Comparison of ENCODE assay signal across 16 cellular contexts in the genomic region with DNA sequence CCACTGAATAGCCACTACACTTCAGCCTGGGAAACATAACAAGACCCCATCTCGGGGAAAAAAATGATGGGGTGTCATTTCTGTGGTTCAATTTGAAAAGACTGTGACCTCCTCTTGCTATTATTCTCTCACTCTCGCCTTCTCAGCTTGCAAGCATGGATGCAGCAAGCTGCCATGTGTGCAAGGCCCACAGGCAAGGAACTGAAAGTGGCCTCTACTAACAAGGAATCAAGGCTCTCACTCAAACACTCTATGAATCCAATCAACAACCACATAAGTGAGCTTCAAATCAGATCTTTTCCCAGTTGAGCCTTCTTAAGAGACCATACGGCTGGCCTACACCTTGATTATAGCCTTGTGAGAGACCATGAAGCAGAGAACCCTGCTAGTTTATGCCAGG. TPM values are rescaled to one million over a fixed set of nuclear protein-coding genes. Genes with fewer than 3 reads are reported as not detected.
A peak's percentile ranks its signal among the peaks of the same experiment; 100 is the strongest.
DNase-seq lines count a peak whose midpoint lies in the region; ATAC-seq lines count a peak whose summit lies in the region.
"Had no signal": no experiment of that assay in that cellular context is flagged by ENCODE, and none has a peak within 500 bp of the region (broad histone marks: within the 10 kb centered on the region; RNA-seq: fewer than 3 reads in every experiment).

No MANE protein-coding gene starts in this region.

- H3K79me2 ChIP-seq in ACC112 (ENCODE audit: control insufficient read depth, insufficient read depth, low read length, unreplicated experiment) = no peaks in the 10 kb centered on the region

- H3K36me3 ChIP-seq in ACC112 (ENCODE audit: insufficient read depth, low read length) = no peaks in the 10 kb centered on the region
- H3K36me3 ChIP-seq: prostate gland, SJSA1 had no signal

- peaks cover 22% of the 10 kb centered on the region for H3K4me1 Mint-ChIP-seq in activated naive CD8-positive, alpha-beta T cell treated with anti-CD3 and anti-CD28 coated beads for 36 hours

- H3K27ac ChIP-seq in ACC112 (ENCODE audit: low read depth, low read length) = no peak overlapping the region
- H3K27ac ChIP-seq: SJSA1 had no signal

- no peaks in the 10 kb centered on the region for H3K27me3 Mint-ChIP-seq in activated naive CD8-positive, alpha-beta T cell treated with anti-CD3 and anti-CD28 coated beads for 36 hours

- no peaks in the 10 kb centered on the region; the same call in 1 of the 2 replicates for H3K27me3 ChIP-seq in ACC112 (ENCODE audit: insufficient read depth, low read length)
- H3K27me3 ChIP-seq: SJSA1 had no signal

- ATAC-seq in GM18909 (IDR thresholded peaks at IDR 0.05; ENCODE audit: poor library complexity, unreplicated experiment) (peak; percentile 40), HG02798 (IDR thresholded peaks at IDR 0.05; ENCODE audit: poor library complexity, unreplicated experiment) (peak; percentile 44), HG03045 (IDR thresholded peaks at IDR 0.05; ENCODE audit: unreplicated experiment) (no peak), HG03442 (IDR thresholded peaks at IDR 0.05; ENCODE audit: unreplicated experiment) (no peak), HG03095 (IDR thresholded peaks at IDR 0.05; ENCODE audit: unreplicated experiment) (no peak)

- peaks cover 9% of the 10 kb centered on the region for H3K4me1 ChIP-seq in ACC112 (ENCODE audit: control insufficient read depth, insufficient read depth, low read length, unreplicated experiment)
- H3K4me1 ChIP-seq: prostate gland had no signal

- no peak overlapping the region for H3K4me3 Mint-ChIP-seq in activated naive CD8-positive, alpha-beta T cell treated with anti-CD3 and anti-CD28 coated beads for 36 hours

- H3K36me3 Mint-ChIP-seq in activated naive CD8-positive, alpha-beta T cell treated with anti-CD3 and anti-CD28 coated beads for 36 hours = no peaks in the 10 kb centered on the region

- H3K27ac Mint-ChIP-seq in activated naive CD8-positive, alpha-beta T cell treated with anti-CD3 and anti-CD28 coated beads for 36 hours = peak overlapping the region; percentile 8

- H2AFZ ChIP-seq in ACC112 (ENCODE audit: low read length, unreplicated experiment) = peak overlapping the region; percentile 28

- H3K9me3 Mint-ChIP-seq in activated naive CD8-positive, alpha-beta T cell treated with anti-CD3 and anti-CD28 coated beads for 36 hours = peaks cover 4% of the 10 kb centered on the region

- DNase-seq in activated naive CD8-positive, alpha-beta T cell treated with anti-CD3 and anti-CD28 coated beads for 36 hours = no peak
- no peak for DNase-seq in middle frontal gyrus (ENCODE audit: extremely low spot score, low spot score)
- DNase-seq: activated T-cell treated with anti-CD3 and anti-CD28 coated beads for 4 hours; anterior cingulate cortex; KBM-7; NCI-H2029 treated with DMSO at 0.1 percent for 48 hours; NK-92 treated with Interleukin-12 subunit alpha and Interleukin-12 subunit beta, amount 100 ng/mL, for 24 hours; stimulated activated CD4-positive, alpha-beta T cell treated with anti-CD3 and anti-CD28 coated beads, Interleukin-2, amount 100 ng/mL, for 24 hours had no signal

- no peak overlapping the region for H3K4me3 ChIP-seq in ACC112 (ENCODE audit: low read depth, low read length)
- H3K4me3 ChIP-seq: prostate gland, SJSA1 had no signal

RNA-seq across cellular contexts. Expression of a gene that starts 17.9 kb away (rescaled TPM):
- 10 to 100 TPM; 61.1 to 63.8 TPM for total RNA-seq in activated naive CD8-positive, alpha-beta T cell treated with anti-CD3 and anti-CD28 coated beads for 36 hours

Comparison
In these comparisons a context has a peak if more than half of its experiments do, and no peak if none do; other contexts are left out.
1. ATAC-seq: peak in GM18909 (single experiment) and HG02798 (single experiment); none in HG03045 (single experiment), HG03442 (single experiment) and HG03095 (single experiment).